ENCODE assay signal across 16 cellular contexts in the genomic region with DNA sequence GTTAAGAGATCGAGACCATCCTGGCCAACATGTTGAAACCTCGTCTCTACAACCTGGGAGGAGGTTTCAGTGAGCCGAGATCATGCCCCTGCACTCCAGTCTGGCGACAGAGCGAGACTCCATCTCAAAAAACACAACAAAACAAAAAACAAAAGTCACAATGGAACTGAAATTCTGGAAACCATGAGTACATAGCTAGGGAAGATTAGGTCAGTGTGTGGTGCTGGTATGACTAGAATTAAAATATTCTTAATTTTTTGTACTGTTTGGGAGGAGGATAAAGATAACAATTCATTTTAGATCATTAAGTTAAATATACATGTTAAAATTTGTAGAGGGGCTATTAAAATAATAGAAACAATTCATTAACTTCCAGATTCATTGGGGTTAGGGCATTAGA.
DNase-seq lines count a peak whose midpoint lies in the region; ATAC-seq and TF ChIP-seq lines count a peak whose summit lies in the region.
"Had no signal": no experiment of that assay in that cellular context is flagged by ENCODE, and none has a peak within 500 bp of the region (broad histone marks: within the 10 kb centered on the region; RNA-seq: fewer than 3 reads in every experiment).

No MANE protein-coding gene starts in this region.

- DNase-seq in MCF 10A (ENCODE audit: unreplicated experiment) (no peak), breast epithelium (ENCODE audit: low spot score in 2 of 2) (no peak), SJSA1 (ENCODE audit: low read depth in 1 of 2, low spot score in 2 of 2) (no peak), epithelial cell of prostate (ENCODE audit: low read depth, low spot score) (no peak), smooth muscle cell (lab: John Stamatoyannopoulos, UW; ENCODE audit: unreplicated experiment) (no peak), GF-D8 (lab: John Stamatoyannopoulos, UW) (no peak), NOMO-1 (lab: John Stamatoyannopoulos, UW; ENCODE audit: unreplicated experiment in 2 of 2) (no peak)
- DNase-seq: AML-193; CD4-positive, CD25-positive, alpha-beta regulatory T cell; NCI-H1048; NCI-H2107; NCI-H526 treated with DMSO at 0.1 percent for 48 hours; SK-N-SH had no signal

- H3K4me1 ChIP-seq in breast epithelium, result no peaks in the 10 kb centered on the region
- H3K4me1 ChIP-seq in SJSA1 (replicated peaks), result peaks cover 15% of the 10 kb centered on the region
- H3K4me1 ChIP-seq in smooth muscle cell (ENCODE audit: low read depth), result peaks cover 14% of the 10 kb centered on the region
- H3K4me1 ChIP-seq: HAP-1 had no signal

- H3K36me3 ChIP-seq in breast epithelium, result no peaks in the 10 kb centered on the region
- H3K36me3 ChIP-seq in SJSA1, result no peaks in the 10 kb centered on the region
- H3K36me3 ChIP-seq in smooth muscle cell (ENCODE audit: low read depth), result no peaks in the 10 kb centered on the region
- H3K36me3 ChIP-seq: HAP-1 had no signal

- no peaks in the 10 kb centered on the region for H3K27me3 ChIP-seq in breast epithelium
- H3K27me3 ChIP-seq in SJSA1 (replicated peaks), result no peaks in the 10 kb centered on the region
- no peaks in the 10 kb centered on the region for H3K27me3 ChIP-seq in smooth muscle cell (ENCODE audit: low read depth)

- peak overlapping the region; percentile 50 for H3K9ac ChIP-seq in smooth muscle cell (ENCODE audit: low read depth)
- H3K9ac ChIP-seq: SK-N-SH had no signal

- H3K4me3 ChIP-seq in breast epithelium, result no peak overlapping the region
- no peak overlapping the region for H3K4me3 ChIP-seq in SJSA1
- H3K4me3 ChIP-seq in smooth muscle cell, result no peak overlapping the region
- H3K4me3 ChIP-seq: HAP-1 had no signal

- no peak overlapping the region for H2AFZ ChIP-seq in smooth muscle cell (ENCODE audit: low read depth)

- POLR2A ChIA-PET in MCF 10A (lab: Yijun Ruan, JAX), result interaction anchor here (0.7 kb wide), 1 partner anchor 22 kb away, joined by 3 read pairs; no protein-coding TSS in a partner anchor

- H3K4me1 Mint-ChIP-seq in MCF 10A (ENCODE audit: insufficient read depth, unreplicated experiment), result peaks cover 21% of the 10 kb centered on the region

- no peak for ATAC-seq in HG02885 (IDR thresholded peaks at IDR 0.05; ENCODE audit: poor library complexity, unreplicated experiment)
- ATAC-seq: Right ventricle myocardium inferior had no signal

- H3K9me3 ChIP-seq in breast epithelium, result no peaks in the 10 kb centered on the region
- H3K9me3 ChIP-seq in SJSA1 (replicated peaks), result no peaks in the 10 kb centered on the region
- H3K9me3 ChIP-seq in smooth muscle cell (replicated peaks; ENCODE audit: low read depth), result no peaks in the 10 kb centered on the region
- H3K9me3 ChIP-seq: HAP-1, SK-N-SH had no signal

- TF ChIP-seq CTCF in MCF 10A (IDR thresholded peaks at IDR 0.05; ENCODE audit: unreplicated experiment) (no peak), breast epithelium (IDR thresholded peaks at IDR 0.05) (no peak), smooth muscle cell (IDR thresholded peaks at IDR 0.05; ENCODE audit: borderline replicate concordance, insufficient read depth, poor library complexity, severe bottlenecking) (no peak)

- BruUV-seq in MCF 10A (replicated peaks; lab: Mats Ljungman, UMichigan), result no TSS peak

- H3K27ac ChIP-seq in breast epithelium, result no peak overlapping the region
- peak overlapping the region; percentile 48 for H3K27ac ChIP-seq in SJSA1
- peak overlapping the region; percentile 40 for H3K27ac ChIP-seq in epithelial cell of prostate
- H3K27ac ChIP-seq in smooth muscle cell (ENCODE audit: low read depth), result peak overlapping the region; percentile 92

- intact Hi-C loops in MCF 10A (cut with micrococcal nuclease), result no loop called here
- intact Hi-C loops in breast epithelium (cut with DNase I; ENCODE audit: low total_unique reads), result no loop called here

- H3K9me3 Mint-ChIP-seq in MCF 10A (ENCODE audit: unreplicated experiment), result peaks cover 18% of the 10 kb centered on the region
- H3K9me3 Mint-ChIP-seq: CD4-positive, CD25-positive, alpha-beta regulatory T cell had no signal

- WGBS in smooth muscle cell (ENCODE audit: low lambda C conversion rate), result 97% methylated on average over 5 of the region's 5 CpGs

- peaks cover 13% of the 10 kb centered on the region for H3K36me3 Mint-ChIP-seq in MCF 10A (ENCODE audit: insufficient read depth, unreplicated experiment)

- CTCF ChIA-PET in MCF 10A (lab: Yijun Ruan, JAX), result no interaction called here

- H3F3A ChIP-seq in smooth muscle cell (ENCODE audit: low read depth), result peaks cover 9% of the 10 kb centered on the region

- peak overlapping the region; percentile 28 for H3K4me2 ChIP-seq in smooth muscle cell

- H4K20me1 ChIP-seq in smooth muscle cell (ENCODE audit: low read depth), result no peaks in the 10 kb centered on the region

- no peaks in the 10 kb centered on the region for H3K27me3 Mint-ChIP-seq in MCF 10A (ENCODE audit: insufficient read depth, unreplicated experiment)
- H3K27me3 Mint-ChIP-seq: CD4-positive, CD25-positive, alpha-beta regulatory T cell had no signal

- no peak for TF ChIP-seq POLR2A in breast epithelium (IDR thresholded peaks at IDR 0.05)

- no peaks in the 10 kb centered on the region for H3K79me2 ChIP-seq in smooth muscle cell (ENCODE audit: low read depth)

- no peak overlapping the region for H3K4me3 Mint-ChIP-seq in MCF 10A (ENCODE audit: unreplicated experiment)
- H3K4me3 Mint-ChIP-seq: CD4-positive, CD25-positive, alpha-beta regulatory T cell had no signal

- H3K27ac Mint-ChIP-seq in MCF 10A (ENCODE audit: low read depth, unreplicated experiment), result peak overlapping the region; percentile 65
- H3K27ac Mint-ChIP-seq: CD4-positive, CD25-positive, alpha-beta regulatory T cell had no signal

Comparison
In these comparisons a context has a peak if more than half of its experiments do, and no peak if none do; other contexts are left out.
1. H3K27ac ChIP-seq: peak in SJSA1 (single experiment), epithelial cell of prostate (single experiment) and smooth muscle cell (single experiment); none in breast epithelium (0 of 2).